Comparison of ENCODE assay signal across 28 cellular contexts in the genomic region with DNA sequence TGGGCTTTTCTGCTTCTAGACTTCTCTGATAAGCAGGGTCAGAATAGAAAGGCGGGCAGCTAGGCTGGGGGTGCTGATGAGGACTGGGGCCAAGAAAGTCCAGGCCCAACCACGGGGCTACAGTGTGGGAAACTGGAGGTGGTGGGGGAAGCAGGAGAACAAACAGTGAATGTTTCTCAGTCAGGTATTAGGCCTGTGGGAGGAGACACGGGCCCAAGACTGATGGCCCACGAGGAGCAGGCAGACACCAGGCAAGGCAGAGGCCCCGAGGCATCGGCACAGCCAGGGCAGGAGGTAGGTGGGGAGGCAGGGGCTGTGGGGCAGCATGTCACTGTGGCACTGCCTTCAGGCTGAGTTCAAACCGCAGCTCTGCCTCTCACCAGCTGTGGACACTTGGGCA. TPM values are rescaled to one million over a fixed set of nuclear protein-coding genes. Genes with fewer than 3 reads are reported as not detected.
"Had no signal": no experiment of that assay in that cellular context is flagged by ENCODE, and none has a peak within 500 bp of the region (broad histone marks: within the 10 kb centered on the region; RNA-seq: fewer than 3 reads in every experiment).

No MANE protein-coding gene starts in this region.

- H3K4me1 ChIP-seq: left lung, stomach, upper lobe of left lung had no signal

- H3K27me3 ChIP-seq: thyroid gland had no signal

- H3K9me3 ChIP-seq: left lung, stomach, thyroid gland, upper lobe of left lung had no signal

- H3K36me3 ChIP-seq: left lung, stomach, thyroid gland, upper lobe of left lung had no signal

- H3K27ac ChIP-seq: left lung, skin epidermis, stomach, thyroid gland, upper lobe of left lung had no signal

- DNase-seq: activated CD4-positive, alpha-beta T cell treated with anti-CD3 and anti-CD28 coated beads, Interleukin-2, amount 10 ng/mL, durations not matched to agents 7 days and 5 days; activated CD4-positive, CD25-positive, alpha-beta regulatory T cell treated with anti-CD3 and anti-CD28 coated beads, Interleukin-2, amount 50 U/mL, for 72 hours; activated CD8-positive, alpha-beta T cell treated with anti-CD3 and anti-CD28 coated beads for 36 hours; activated gamma-delta T cell treated with Interleukin-2 at 50 U/mL for 16 hours; activated naive CD4-positive, alpha-beta T cell treated with anti-CD3 and anti-CD28 coated beads, Interleukin-2, amount 50 U/mL, for 16 hours; activated naive CD8-positive, alpha-beta T cell treated with anti-CD3 and anti-CD28 coated beads, Interleukin-2, amount 50 U/mL, for 24 hours; activated T-cell treated with anti-CD3 and anti-CD28 coated beads, Interleukin-2, amount 50 U/mL, for 4 hours; amygdala; central memory CD4-positive, alpha-beta T cell; endodermal cell; foreskin fibroblast; head of caudate nucleus; hippocampal formation; naive thymus-derived CD4-positive, alpha-beta T cell; occipital lobe; stimulated activated CD4-positive, alpha-beta T cell treated with anti-CD3 and anti-CD28 coated beads, Interleukin-4, amount 100 ng/mL, for 4 hours; stimulated activated naive B cell treated with anti-CD40 and anti-IgM and Interleukin-4, amounts not matched to agents 10 μg/mL and 1 μg/mL and 100 μg/mL, for 72 hours; stomach; SW 1271; T1000; thyroid gland; upper lobe of left lung had no signal

- ATAC-seq: activated CD8-positive, alpha-beta T cell treated with anti-CD3 and anti-CD28 coated beads for 36 hours; activated naive CD8-positive, alpha-beta T cell treated with anti-CD3 and anti-CD28 coated beads, Interleukin-2, amount 50 U/mL, for 24 hours; activated T-cell treated with anti-CD3 and anti-CD28 coated beads, Interleukin-2, amount 50 U/mL, for 4 hours; activated T-helper 17 cell treated with anti-CD3 and anti-CD28 coated beads, Interleukin-2, amount 50 U/mL, for 72 hours; esophagus mucosa; left lung; naive thymus-derived CD4-positive, alpha-beta T cell; sciatic nerve; stimulated activated naive B cell treated with anti-CD40 and anti-IgM and Interleukin-4, amounts not matched to agents 10 μg/mL and 1 μg/mL and 100 μg/mL, for 72 hours had no signal

- H3K4me3 ChIP-seq: left lung, skin epidermis, stomach, thyroid gland, upper lobe of left lung had no signal

RNA-seq across cellular contexts. Expression of a gene that starts 40.7 kb away (rescaled TPM):
- total RNA-seq: activated CD4-positive, alpha-beta T cell treated with anti-CD3 and anti-CD28 coated beads, Interleukin-2, amount 10 ng/mL, durations not matched to agents 7 days and 5 days; activated CD8-positive, alpha-beta T cell treated with anti-CD3 and anti-CD28 coated beads for 36 hours; activated T-cell treated with anti-CD3 and anti-CD28 coated beads, Interleukin-2, amount 50 U/mL, for 4 hours; activated T-helper 17 cell treated with anti-CD3 and anti-CD28 coated beads, Interleukin-2, amount 50 U/mL, for 72 hours had no signal
- polyA plus RNA-seq: naive thymus-derived CD4-positive, alpha-beta T cell; neural cell had no signal
